1 cellular context compared by ENCODE assay signal in genomic region chr16:86555763-86556130, GRCh38.
TF ChIP-seq lines count a peak whose summit lies in the region.

No MANE protein-coding gene starts in this region.

TF ChIP-seq in H1, 55 proteins besides CTCF, POLR2A, EP300 and RAD21:
- TF ChIP-seq RNF2 (IDR thresholded peaks at IDR 0.05; ENCODE audit: borderline replicate concordance, low read depth, low read length, missing control alignments, poor library complexity, severe bottlenecking) (no peak), RFX5 (IDR thresholded peaks at IDR 0.05; ENCODE audit: borderline replicate concordance, low read depth, low read length) (no peak), TAF1 (IDR thresholded peaks at IDR 0.05; ENCODE audit: low read depth, low read length) (no peak), PHF8 (conservative IDR thresholded peaks at IDR 0.05; ENCODE audit: low read depth, low read length) (no peak), ASH2L (IDR thresholded peaks at IDR 0.05; ENCODE audit: low read length) (no peak), CBX8 (IDR thresholded peaks at IDR 0.05; ENCODE audit: borderline replicate concordance, low read depth, low read length) (no peak), SIX5 (IDR thresholded peaks at IDR 0.05; ENCODE audit: low read depth, low read length) (no peak), CHD2 (IDR thresholded peaks at IDR 0.05; ENCODE audit: low read length) (no peak), TCF12 (IDR thresholded peaks at IDR 0.05; ENCODE audit: low read depth, low read length) (no peak), EGR1 (IDR thresholded peaks at IDR 0.05; ENCODE audit: borderline replicate concordance, low read depth, low read length) (no peak), KDM4A (IDR thresholded peaks at IDR 0.05; ENCODE audit: low read depth, low read length, severe bottlenecking) (no peak), SRF (IDR thresholded peaks at IDR 0.05; ENCODE audit: low read depth, low read length) (no peak), CBX5 (IDR thresholded peaks at IDR 0.05; ENCODE audit: low read depth, low read length) (no peak)
- TF ChIP-seq, protein P1, sequence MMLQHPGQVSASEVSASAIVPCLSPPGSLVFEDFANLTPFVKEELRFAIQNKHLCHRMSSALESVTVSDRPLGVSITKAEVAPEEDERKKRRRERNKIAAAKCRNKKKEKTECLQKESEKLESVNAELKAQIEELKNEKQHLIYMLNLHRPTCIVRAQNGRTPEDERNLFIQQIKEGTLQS (IDR thresholded peaks at IDR 0.05; ENCODE audit: insufficient read depth, low read depth, low read length), result no peak
- TF ChIP-seq, protein P2, sequence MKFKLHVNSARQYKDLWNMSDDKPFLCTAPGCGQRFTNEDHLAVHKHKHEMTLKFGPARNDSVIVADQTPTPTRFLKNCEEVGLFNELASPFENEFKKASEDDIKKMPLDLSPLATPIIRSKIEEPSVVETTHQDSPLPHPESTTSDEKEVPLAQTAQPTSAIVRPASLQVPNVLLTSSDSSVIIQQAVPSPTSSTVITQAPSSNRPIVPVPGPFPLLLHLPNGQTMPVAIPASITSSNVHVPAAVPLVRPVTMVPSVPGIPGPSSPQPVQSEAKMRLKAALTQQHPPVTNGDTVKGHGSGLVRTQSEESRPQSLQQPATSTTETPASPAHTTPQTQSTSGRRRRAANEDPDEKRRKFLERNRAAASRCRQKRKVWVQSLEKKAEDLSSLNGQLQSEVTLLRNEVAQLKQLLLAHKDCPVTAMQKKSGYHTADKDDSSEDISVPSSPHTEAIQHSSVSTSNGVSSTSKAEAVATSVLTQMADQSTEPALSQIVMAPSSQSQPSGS (IDR thresholded peaks at IDR 0.05; ENCODE audit: low read length), result no peak
